Comparison of ENCODE assay signal across 1 cellular context in the genomic region with DNA sequence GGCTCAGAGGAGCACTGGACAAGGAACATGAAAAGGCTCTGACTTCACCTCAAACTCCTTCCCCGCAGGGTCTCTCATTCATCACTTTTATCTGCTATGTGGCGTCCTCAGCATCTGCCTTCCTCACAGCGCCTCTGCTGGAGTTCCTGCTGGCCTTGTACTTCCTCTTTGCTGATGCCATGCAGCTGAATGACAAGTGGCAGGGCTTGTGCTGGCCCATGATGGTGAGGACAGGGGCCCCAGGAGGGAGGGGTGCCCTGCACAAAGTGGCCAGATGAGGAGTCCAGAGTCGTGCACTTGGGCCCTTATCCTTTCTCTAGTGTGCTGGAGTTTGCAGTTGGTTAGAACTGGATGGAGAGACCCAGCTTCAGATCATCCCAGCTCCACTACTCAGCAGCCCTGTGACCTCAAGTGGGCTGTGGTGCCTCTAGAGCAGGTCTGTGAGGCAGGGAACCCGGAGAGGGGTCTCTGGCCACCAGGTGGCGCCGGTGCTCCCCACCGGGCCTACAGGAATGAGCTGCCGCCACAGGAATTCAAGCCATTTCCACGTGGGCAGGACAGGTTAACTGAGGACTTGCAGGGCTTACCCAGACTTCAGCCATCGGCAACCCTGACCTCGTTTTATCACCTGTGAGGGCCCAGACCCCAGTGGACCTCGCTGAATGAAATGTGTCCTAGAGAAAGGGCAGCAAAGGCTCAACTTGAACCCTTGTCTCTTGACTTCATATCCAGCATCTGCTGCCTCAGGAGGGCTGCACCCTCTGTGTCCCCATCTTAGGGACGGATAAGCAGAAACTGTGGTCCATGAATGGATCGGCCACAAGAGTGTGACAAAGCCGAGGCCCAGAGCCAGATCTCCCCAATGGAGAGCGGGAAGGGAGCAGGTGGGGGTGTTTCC.
TF ChIP-seq lines count a peak whose summit lies in the region.

No MANE protein-coding gene starts in this region.

TF ChIP-seq in HepG2, 621 proteins besides CTCF, POLR2A, EP300 and RAD21 (continued from another document and continues in another):
- TF ChIP-seq IKZF5 (CRISPR knock-in tag; IDR thresholded peaks at IDR 0.05) = peak; percentile 83
- no peak for TF ChIP-seq RAD51 (IDR thresholded peaks at IDR 0.05; ENCODE audit: borderline replicate concordance)
- 0 out of 2 replicates have a peak, but pooled peaks have one; percentile 82 for TF ChIP-seq CREB3 (CRISPR knock-in tag; IDR thresholded peaks at IDR 0.05)
- no peak for TF ChIP-seq SUZ12 (IDR thresholded peaks at IDR 0.05; ENCODE audit: low read depth, low read length)
- TF ChIP-seq, protein P1, sequence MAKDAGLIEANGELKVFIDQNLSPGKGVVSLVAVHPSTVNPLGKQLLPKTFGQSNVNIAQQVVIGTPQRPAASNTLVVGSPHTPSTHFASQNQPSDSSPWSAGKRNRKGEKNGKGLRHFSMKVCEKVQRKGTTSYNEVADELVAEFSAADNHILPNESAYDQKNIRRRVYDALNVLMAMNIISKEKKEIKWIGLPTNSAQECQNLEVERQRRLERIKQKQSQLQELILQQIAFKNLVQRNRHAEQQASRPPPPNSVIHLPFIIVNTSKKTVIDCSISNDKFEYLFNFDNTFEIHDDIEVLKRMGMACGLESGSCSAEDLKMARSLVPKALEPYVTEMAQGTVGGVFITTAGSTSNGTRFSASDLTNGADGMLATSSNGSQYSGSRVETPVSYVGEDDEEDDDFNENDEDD (CRISPR knock-in tag; IDR thresholded peaks at IDR 0.05; ENCODE audit: borderline replicate concordance) = peak; percentile 92
- peak; percentile 23; the same call in 1 of the 2 replicates for TF ChIP-seq ZNF839 (CRISPR knock-in tag; IDR thresholded peaks at IDR 0.05; ENCODE audit: borderline replicate concordance)
- TF ChIP-seq, protein P2, sequence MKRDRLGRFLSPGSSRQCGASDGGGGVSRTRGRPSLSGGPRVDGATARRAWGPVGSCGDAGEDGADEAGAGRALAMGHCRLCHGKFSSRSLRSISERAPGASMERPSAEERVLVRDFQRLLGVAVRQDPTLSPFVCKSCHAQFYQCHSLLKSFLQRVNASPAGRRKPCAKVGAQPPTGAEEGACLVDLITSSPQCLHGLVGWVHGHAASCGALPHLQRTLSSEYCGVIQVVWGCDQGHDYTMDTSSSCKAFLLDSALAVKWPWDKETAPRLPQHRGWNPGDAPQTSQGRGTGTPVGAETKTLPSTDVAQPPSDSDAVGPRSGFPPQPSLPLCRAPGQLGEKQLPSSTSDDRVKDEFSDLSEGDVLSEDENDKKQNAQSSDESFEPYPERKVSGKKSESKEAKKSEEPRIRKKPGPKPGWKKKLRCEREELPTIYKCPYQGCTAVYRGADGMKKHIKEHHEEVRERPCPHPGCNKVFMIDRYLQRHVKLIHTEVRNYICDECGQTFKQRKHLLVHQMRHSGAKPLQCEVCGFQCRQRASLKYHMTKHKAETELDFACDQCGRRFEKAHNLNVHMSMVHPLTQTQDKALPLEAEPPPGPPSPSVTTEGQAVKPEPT (CRISPR knock-in tag; IDR thresholded peaks at IDR 0.05; ENCODE audit: low read depth) = peak; percentile 79; the same call in 1 of the 2 replicates
- TF ChIP-seq, protein P3, sequence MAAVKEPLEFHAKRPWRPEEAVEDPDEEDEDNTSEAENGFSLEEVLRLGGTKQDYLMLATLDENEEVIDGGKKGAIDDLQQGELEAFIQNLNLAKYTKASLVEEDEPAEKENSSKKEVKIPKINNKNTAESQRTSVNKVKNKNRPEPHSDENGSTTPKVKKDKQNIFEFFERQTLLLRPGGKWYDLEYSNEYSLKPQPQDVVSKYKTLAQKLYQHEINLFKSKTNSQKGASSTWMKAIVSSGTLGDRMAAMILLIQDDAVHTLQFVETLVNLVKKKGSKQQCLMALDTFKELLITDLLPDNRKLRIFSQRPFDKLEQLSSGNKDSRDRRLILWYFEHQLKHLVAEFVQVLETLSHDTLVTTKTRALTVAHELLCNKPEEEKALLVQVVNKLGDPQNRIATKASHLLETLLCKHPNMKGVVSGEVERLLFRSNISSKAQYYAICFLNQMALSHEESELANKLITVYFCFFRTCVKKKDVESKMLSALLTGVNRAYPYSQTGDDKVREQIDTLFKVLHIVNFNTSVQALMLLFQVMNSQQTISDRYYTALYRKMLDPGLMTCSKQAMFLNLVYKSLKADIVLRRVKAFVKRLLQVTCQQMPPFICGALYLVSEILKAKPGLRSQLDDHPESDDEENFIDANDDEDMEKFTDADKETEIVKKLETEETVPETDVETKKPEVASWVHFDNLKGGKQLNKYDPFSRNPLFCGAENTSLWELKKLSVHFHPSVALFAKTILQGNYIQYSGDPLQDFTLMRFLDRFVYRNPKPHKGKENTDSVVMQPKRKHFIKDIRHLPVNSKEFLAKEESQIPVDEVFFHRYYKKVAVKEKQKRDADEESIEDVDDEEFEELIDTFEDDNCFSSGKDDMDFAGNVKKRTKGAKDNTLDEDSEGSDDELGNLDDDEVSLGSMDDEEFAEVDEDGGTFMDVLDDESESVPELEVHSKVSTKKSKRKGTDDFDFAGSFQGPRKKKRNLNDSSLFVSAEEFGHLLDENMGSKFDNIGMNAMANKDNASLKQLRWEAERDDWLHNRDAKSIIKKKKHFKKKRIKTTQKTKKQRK (IDR thresholded peaks at IDR 0.05; ENCODE audit: low read length) = no peak
- TF ChIP-seq RARG (CRISPR knock-in tag; IDR thresholded peaks at IDR 0.05; ENCODE audit: low read depth) = no peak
- TF ChIP-seq, protein P4, sequence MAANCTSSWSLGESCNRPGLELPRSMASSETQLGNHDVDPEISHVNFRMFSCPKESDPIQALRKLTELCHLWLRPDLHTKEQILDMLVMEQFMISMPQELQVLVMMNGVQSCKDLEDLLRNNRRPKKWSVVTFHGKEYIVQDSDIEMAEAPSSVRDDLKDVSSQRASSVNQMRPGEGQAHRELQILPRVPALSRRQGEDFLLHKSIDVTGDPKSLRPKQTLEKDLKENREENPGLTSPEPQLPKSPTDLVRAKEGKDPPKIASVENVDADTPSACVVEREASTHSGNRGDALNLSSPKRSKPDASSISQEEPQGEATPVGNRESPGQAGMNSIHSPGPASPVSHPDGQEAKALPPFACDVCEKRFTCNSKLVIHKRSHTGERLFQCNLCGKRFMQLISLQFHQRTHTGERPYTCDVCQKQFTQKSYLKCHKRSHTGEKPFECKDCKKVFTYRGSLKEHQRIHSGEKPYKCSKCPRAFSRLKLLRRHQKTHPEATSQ (CRISPR knock-in tag; IDR thresholded peaks at IDR 0.05; ENCODE audit: borderline replicate concordance) = 0 out of 2 replicates have a peak, but pooled peaks have one; percentile 33
- TF ChIP-seq RBAK (CRISPR knock-in tag; IDR thresholded peaks at IDR 0.05) = no peak
- TF ChIP-seq CENPX (CRISPR knock-in tag; IDR thresholded peaks at IDR 0.05) = no peak
- TF ChIP-seq AKAP8 (CRISPR knock-in tag; IDR thresholded peaks at IDR 0.05) = no peak
- no peak for TF ChIP-seq ZSCAN21 (CRISPR knock-in tag; IDR thresholded peaks at IDR 0.05; ENCODE audit: borderline replicate concordance)
- TF ChIP-seq ZNF672 (CRISPR knock-in tag; IDR thresholded peaks at IDR 0.05) = no peak
- TF ChIP-seq ZNF24 (IDR thresholded peaks at IDR 0.05) = peak; percentile 36; the same call in 1 of the 2 replicates
- TF ChIP-seq, protein P5, sequence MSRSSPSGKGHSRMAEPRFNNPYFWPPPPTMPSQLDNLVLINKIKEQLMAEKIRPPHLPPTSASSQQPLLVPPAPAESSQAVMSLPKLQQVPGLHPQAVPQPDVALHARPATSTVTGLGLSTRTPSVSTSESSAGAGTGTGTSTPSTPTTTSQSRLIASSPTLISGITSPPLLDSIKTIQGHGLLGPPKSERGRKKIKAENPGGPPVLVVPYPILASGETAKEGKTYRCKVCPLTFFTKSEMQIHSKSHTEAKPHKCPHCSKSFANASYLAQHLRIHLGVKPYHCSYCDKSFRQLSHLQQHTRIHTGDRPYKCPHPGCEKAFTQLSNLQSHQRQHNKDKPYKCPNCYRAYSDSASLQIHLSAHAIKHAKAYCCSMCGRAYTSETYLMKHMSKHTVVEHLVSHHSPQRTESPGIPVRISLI (CRISPR knock-in tag; IDR thresholded peaks at IDR 0.05; ENCODE audit: borderline replicate concordance) = no peak; the same call in 1 of the 2 replicates
- no peak for TF ChIP-seq ZFYVE20 (CRISPR knock-in tag; IDR thresholded peaks at IDR 0.05; ENCODE audit: borderline replicate concordance, low read depth)
- TF ChIP-seq ZNF317 (CRISPR knock-in tag; IDR thresholded peaks at IDR 0.05) = peak; percentile 77
- TF ChIP-seq HDAC6 (IDR thresholded peaks at IDR 0.05; ENCODE audit: low read depth, low read length) = no peak
- peak; percentile 76 for TF ChIP-seq GATAD2A (CRISPR knock-in tag; IDR thresholded peaks at IDR 0.05)
- peak; percentile 62; the same call in 1 of the 2 replicates for TF ChIP-seq KMT2B (CRISPR knock-in tag; IDR thresholded peaks at IDR 0.05)
- TF ChIP-seq DBP (CRISPR knock-in tag; IDR thresholded peaks at IDR 0.05; ENCODE audit: not compliant biosample characterization) = no peak
- TF ChIP-seq ZFP62 (CRISPR knock-in tag; IDR thresholded peaks at IDR 0.05) = no peak
- TF ChIP-seq ZBTB1 (CRISPR knock-in tag; IDR thresholded peaks at IDR 0.05; ENCODE audit: borderline replicate concordance) = no peak
- TF ChIP-seq ZNF878 (CRISPR knock-in tag; IDR thresholded peaks at IDR 0.05) = peak; percentile 59; the same call in 1 of the 2 replicates
- no peak; the same call in 1 of the 2 replicates for TF ChIP-seq ZNF451 (CRISPR knock-in tag; IDR thresholded peaks at IDR 0.05)
- TF ChIP-seq ZNF850 (CRISPR knock-in tag; conservative IDR thresholded peaks at IDR 0.05) = no peak
- TF ChIP-seq ZNF337 (CRISPR knock-in tag; IDR thresholded peaks at IDR 0.05; ENCODE audit: borderline replicate concordance, low read depth) = no peak
- TF ChIP-seq FOXO1 (CRISPR knock-in tag; IDR thresholded peaks at IDR 0.05) = peak; percentile 77
- TF ChIP-seq ZNF256 (CRISPR knock-in tag; conservative IDR thresholded peaks at IDR 0.05) = no peak
- TF ChIP-seq HMG20A (CRISPR knock-in tag; IDR thresholded peaks at IDR 0.05; ENCODE audit: borderline replicate concordance) = peak; percentile 48; the same call in 1 of the 2 replicates
- no peak for TF ChIP-seq MATR3 (CRISPR knock-in tag; IDR thresholded peaks at IDR 0.05)
- peak; percentile 42 for TF ChIP-seq BHLHE40 (IDR thresholded peaks at IDR 0.05; ENCODE audit: low read length)
- TF ChIP-seq PHF5A (CRISPR knock-in tag; IDR thresholded peaks at IDR 0.05; ENCODE audit: low read depth, unreplicated experiment) = peak; percentile 43
- peak; percentile 67; the same call in 1 of the 2 replicates for TF ChIP-seq MIER3 (CRISPR knock-in tag; IDR thresholded peaks at IDR 0.05; ENCODE audit: borderline replicate concordance)
- peak; percentile 72; the same call in 1 of the 2 replicates for TF ChIP-seq ZNF557 (CRISPR knock-in tag; IDR thresholded peaks at IDR 0.05)
- no peak for TF ChIP-seq ZNF577 (CRISPR knock-in tag; IDR thresholded peaks at IDR 0.05; ENCODE audit: borderline replicate concordance, low read depth)
- TF ChIP-seq MLX (CRISPR knock-in tag; IDR thresholded peaks at IDR 0.05) = peak; percentile 80; the same call in 1 of the 2 replicates
- no peak for TF ChIP-seq ZNF354B (CRISPR knock-in tag; IDR thresholded peaks at IDR 0.05)
- TF ChIP-seq, protein P6, sequence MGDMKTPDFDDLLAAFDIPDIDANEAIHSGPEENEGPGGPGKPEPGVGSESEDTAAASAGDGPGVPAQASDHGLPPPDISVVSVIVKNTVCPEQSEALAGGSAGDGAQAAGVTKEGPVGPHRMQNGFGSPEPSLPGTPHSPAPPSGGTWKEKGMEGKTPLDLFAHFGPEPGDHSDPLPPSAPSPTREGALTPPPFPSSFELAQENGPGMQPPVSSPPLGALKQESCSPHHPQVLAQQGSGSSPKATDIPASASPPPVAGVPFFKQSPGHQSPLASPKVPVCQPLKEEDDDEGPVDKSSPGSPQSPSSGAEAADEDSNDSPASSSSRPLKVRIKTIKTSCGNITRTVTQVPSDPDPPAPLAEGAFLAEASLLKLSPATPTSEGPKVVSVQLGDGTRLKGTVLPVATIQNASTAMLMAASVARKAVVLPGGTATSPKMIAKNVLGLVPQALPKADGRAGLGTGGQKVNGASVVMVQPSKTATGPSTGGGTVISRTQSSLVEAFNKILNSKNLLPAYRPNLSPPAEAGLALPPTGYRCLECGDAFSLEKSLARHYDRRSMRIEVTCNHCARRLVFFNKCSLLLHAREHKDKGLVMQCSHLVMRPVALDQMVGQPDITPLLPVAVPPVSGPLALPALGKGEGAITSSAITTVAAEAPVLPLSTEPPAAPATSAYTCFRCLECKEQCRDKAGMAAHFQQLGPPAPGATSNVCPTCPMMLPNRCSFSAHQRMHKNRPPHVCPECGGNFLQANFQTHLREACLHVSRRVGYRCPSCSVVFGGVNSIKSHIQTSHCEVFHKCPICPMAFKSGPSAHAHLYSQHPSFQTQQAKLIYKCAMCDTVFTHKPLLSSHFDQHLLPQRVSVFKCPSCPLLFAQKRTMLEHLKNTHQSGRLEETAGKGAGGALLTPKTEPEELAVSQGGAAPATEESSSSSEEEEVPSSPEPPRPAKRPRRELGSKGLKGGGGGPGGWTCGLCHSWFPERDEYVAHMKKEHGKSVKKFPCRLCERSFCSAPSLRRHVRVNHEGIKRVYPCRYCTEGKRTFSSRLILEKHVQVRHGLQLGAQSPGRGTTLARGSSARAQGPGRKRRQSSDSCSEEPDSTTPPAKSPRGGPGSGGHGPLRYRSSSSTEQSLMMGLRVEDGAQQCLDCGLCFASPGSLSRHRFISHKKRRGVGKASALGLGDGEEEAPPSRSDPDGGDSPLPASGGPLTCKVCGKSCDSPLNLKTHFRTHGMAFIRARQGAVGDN (CRISPR knock-in tag; IDR thresholded peaks at IDR 0.05) = peak; percentile 100
- TF ChIP-seq ARNT (IDR thresholded peaks at IDR 0.05) = no peak
- TF ChIP-seq ZNF615 (CRISPR knock-in tag; IDR thresholded peaks at IDR 0.05; ENCODE audit: borderline replicate concordance) = no peak
